ENCODE assay signal across 26 cellular contexts in genomic region chrX:123405231-123405630, GRCh38.
"Had no signal": no experiment of that assay in that cellular context is flagged by ENCODE, and none has a peak within 500 bp of the region (broad histone marks: within the 10 kb centered on the region; RNA-seq: fewer than 3 reads in every experiment).

No MANE protein-coding gene starts in this region.

- DNase-seq: nephron progenitor cell; pancreas; right cardiac atrium; right lobe of liver; sigmoid colon; small intestine; stimulated activated CD4-positive, alpha-beta T cell treated with anti-CD3 and anti-CD28 coated beads, Interleukin-15, amount 100 ng/mL, for 24 hours; stimulated activated CD4-positive, alpha-beta T cell treated with anti-CD3 and anti-CD28 coated beads, Interleukin-2, amount 100 ng/mL, for 24 hours; stimulated activated CD4-positive, alpha-beta T cell treated with anti-CD3 and anti-CD28 coated beads, Interleukin-2, amount 100 ng/mL, for 48 hours; stimulated activated CD4-positive, alpha-beta T cell treated with anti-CD3 and anti-CD28 coated beads, Interleukin-4, amount 100 ng/mL, for 24 hours; stimulated activated naive B cell treated with anti-CD40 and anti-IgM and Interleukin-4, amounts not matched to agents 10 μg/mL and 1 μg/mL and 100 μg/mL, for 72 hours; stimulated activated naive CD4-positive, alpha-beta T cell treated with Interleukin-2 at 50 U/mL for 16 hours; stomach; thyroid gland; trophoblast cell; upper lobe of left lung had no signal

- H3K27me3 Mint-ChIP-seq: stimulated activated naive B cell treated with anti-CD40 and anti-IgM and Interleukin-4, amounts not matched to agents 10 μg/mL and 1 μg/mL and 100 μg/mL, for 72 hours; stimulated activated naive CD8-positive, alpha-beta T cell treated with anti-CD3 and anti-CD28 coated beads, Interleukin-15, Interleukin-2, amounts not matched to agents 100 ng/mL and 50 ng/mL, for 24 hours had no signal

- H3K9me3 Mint-ChIP-seq: natural killer cell treated with Interleukin-12 subunit alpha and Interleukin-12 subunit beta and Interleukin-15 and Interleukin-18, amount 100 ng/mL, for 72 hours; stimulated activated effector memory CD8-positive, alpha-beta T cell treated with anti-CD3 and anti-CD28 coated beads, Interleukin-12 subunit alpha, Interleukin-12 subunit beta, amount 100 ng/mL, for 72 hours; stimulated activated naive B cell treated with anti-CD40 and anti-IgM and Interleukin-4, amounts not matched to agents 10 μg/mL and 1 μg/mL and 100 μg/mL, for 72 hours; stimulated activated naive CD8-positive, alpha-beta T cell treated with anti-CD3 and anti-CD28 coated beads, Interleukin-15, Interleukin-2, amounts not matched to agents 100 ng/mL and 50 ng/mL, for 24 hours had no signal

- H3K36me3 Mint-ChIP-seq: natural killer cell treated with Interleukin-12 subunit alpha and Interleukin-12 subunit beta and Interleukin-15 and Interleukin-18, amount 100 ng/mL, for 72 hours; stimulated activated effector memory CD8-positive, alpha-beta T cell treated with anti-CD3 and anti-CD28 coated beads, Interleukin-12 subunit alpha, Interleukin-12 subunit beta, amount 100 ng/mL, for 72 hours; stimulated activated naive B cell treated with anti-CD40 and anti-IgM and Interleukin-4, amounts not matched to agents 10 μg/mL and 1 μg/mL and 100 μg/mL, for 72 hours had no signal

- H3K27ac Mint-ChIP-seq: natural killer cell treated with Interleukin-12 subunit alpha and Interleukin-12 subunit beta and Interleukin-15 and Interleukin-18, amount 100 ng/mL, for 72 hours; nephron progenitor cell; stimulated activated effector memory CD8-positive, alpha-beta T cell treated with anti-CD3 and anti-CD28 coated beads, Interleukin-12 subunit alpha, Interleukin-12 subunit beta, amount 100 ng/mL, for 72 hours; stimulated activated naive B cell treated with anti-CD40 and anti-IgM and Interleukin-4, amounts not matched to agents 10 μg/mL and 1 μg/mL and 100 μg/mL, for 72 hours; stimulated activated naive CD8-positive, alpha-beta T cell treated with anti-CD3 and anti-CD28 coated beads, Interleukin-15, Interleukin-2, amounts not matched to agents 100 ng/mL and 50 ng/mL, for 24 hours had no signal

- H3K4me1 ChIP-seq: pancreas, prostate gland, right lobe of liver, sigmoid colon, stomach, thyroid gland, upper lobe of left lung, vagina had no signal

- H3K4me1 Mint-ChIP-seq: nephron progenitor cell; neural crest cell; stimulated activated effector memory CD8-positive, alpha-beta T cell treated with anti-CD3 and anti-CD28 coated beads, Interleukin-12 subunit alpha, Interleukin-12 subunit beta, amount 100 ng/mL, for 72 hours; stimulated activated naive B cell treated with anti-CD40 and anti-IgM and Interleukin-4, amounts not matched to agents 10 μg/mL and 1 μg/mL and 100 μg/mL, for 72 hours had no signal

- H3K4me3 ChIP-seq: pancreas, prostate gland, right lobe of liver, sigmoid colon, stomach, thoracic aorta, thyroid gland, tibial nerve, upper lobe of left lung, vagina had no signal

- H3K36me3 ChIP-seq: neutrophil, pancreas, prostate gland, right lobe of liver, sigmoid colon, stomach, thoracic aorta, thyroid gland, tibial nerve, upper lobe of left lung, vagina had no signal

- FAIRE-seq: pancreas, small intestine, urothelium cell line had no signal

- H3K9me3 ChIP-seq: neutrophil, pancreas, prostate gland, right lobe of liver, sigmoid colon, stomach, thoracic aorta, thyroid gland, tibial nerve, upper lobe of left lung, vagina had no signal

- H3K27me3 ChIP-seq: neutrophil, right lobe of liver, sigmoid colon, stomach, thyroid gland, upper lobe of left lung, vagina had no signal

- H3K27ac ChIP-seq: neutrophil, pancreas, prostate gland, right lobe of liver, sigmoid colon, stomach, thoracic aorta, thyroid gland, tibial nerve, upper lobe of left lung, vagina had no signal

- H3K4me3 Mint-ChIP-seq: natural killer cell treated with Interleukin-12 subunit alpha and Interleukin-12 subunit beta and Interleukin-15 and Interleukin-18, amount 100 ng/mL, for 72 hours; nephron progenitor cell; neural crest cell; stimulated activated effector memory CD8-positive, alpha-beta T cell treated with anti-CD3 and anti-CD28 coated beads, Interleukin-12 subunit alpha, Interleukin-12 subunit beta, amount 100 ng/mL, for 72 hours; stimulated activated naive B cell treated with anti-CD40 and anti-IgM and Interleukin-4, amounts not matched to agents 10 μg/mL and 1 μg/mL and 100 μg/mL, for 72 hours; stimulated activated naive CD8-positive, alpha-beta T cell treated with anti-CD3 and anti-CD28 coated beads, Interleukin-15, Interleukin-2, amounts not matched to agents 100 ng/mL and 50 ng/mL, for 24 hours had no signal

- ATAC-seq: natural killer cell treated with Interleukin-12 subunit alpha and Interleukin-12 subunit beta and Interleukin-15 and Interleukin-18, amount 100 ng/mL, for 72 hours; pancreas; right cardiac atrium; right lobe of liver; stimulated activated effector memory CD8-positive, alpha-beta T cell treated with anti-CD3 and anti-CD28 coated beads, Interleukin-12 subunit alpha, Interleukin-12 subunit beta, amount 100 ng/mL, for 72 hours; stimulated activated naive B cell treated with anti-CD40 and anti-IgM and Interleukin-4, amounts not matched to agents 10 μg/mL and 1 μg/mL and 100 μg/mL, for 72 hours had no signal
